ENCODE assay signal across 13 cellular contexts in genomic region chr17:39750131-39751015, GRCh38. TPM values are rescaled to one million over a fixed set of nuclear protein-coding genes. Genes with fewer than 3 reads are reported as not detected.
DNase-seq lines count a peak whose midpoint lies in the region; ATAC-seq and TF ChIP-seq lines count a peak whose summit lies in the region.
"Had no signal": no experiment of that assay in that cellular context is flagged by ENCODE, and none has a peak within 500 bp of the region (broad histone marks: within the 10 kb centered on the region; RNA-seq: fewer than 3 reads in every experiment).

No MANE protein-coding gene starts in this region.

- whole genome bisulfite sequencing in prostate gland: 59% methylated on average over 9 of the region's 9 CpGs

- no peaks in the 10 kb centered on the region for H3K27me3 Mint-ChIP-seq in activated CD4-positive, alpha-beta memory T cell treated with anti-CD3 and anti-CD28 coated beads for 36 hours
- H3K27me3 Mint-ChIP-seq: CD4-positive, alpha-beta memory T cell; naive thymus-derived CD8-positive, alpha-beta T cell had no signal

- peak; percentile 67 for DNase-seq in DMS 273 (lab: John Stamatoyannopoulos, UW; ENCODE audit: unreplicated experiment)
- no peak for DNase-seq in epithelial cell of prostate (ENCODE audit: low read depth, low spot score)
- peak; percentile 38 for DNase-seq in prostate gland (ENCODE audit: low spot score)
- DNase-seq in activated CD4-positive, alpha-beta memory T cell treated with anti-CD3 and anti-CD28 coated beads for 36 hours: no peak
- DNase-seq: activated T-cell treated with anti-CD3 and anti-CD28 coated beads, Interleukin-2, amount 50 U/mL, for 1 hour; CD4-positive, alpha-beta memory T cell; naive thymus-derived CD8-positive, alpha-beta T cell; NCI-H2107 had no signal

- no peaks in the 10 kb centered on the region for H3K9me3 Mint-ChIP-seq in activated CD4-positive, alpha-beta memory T cell treated with anti-CD3 and anti-CD28 coated beads for 36 hours
- H3K9me3 Mint-ChIP-seq: naive thymus-derived CD8-positive, alpha-beta T cell had no signal

- peaks cover 35% of the 10 kb centered on the region for H3K4me1 ChIP-seq in HUES6 (ENCODE audit: control insufficient read depth, insufficient read depth, low read length)
- H3K4me1 ChIP-seq in prostate gland (replicated peaks): no peaks in the 10 kb centered on the region

- intact Hi-C loops in prostate gland (cut with DNase I): no loop called here
- intact Hi-C loops in activated CD4-positive, alpha-beta memory T cell treated with anti-CD3 and anti-CD28 coated beads for 36 hours (cut with micrococcal nuclease): loop anchor here (5.0 kb wide), 2 partner anchors 63 to 113 kb away; partner anchors contain the start of genes PGAP3 and STARD3

- H3K9ac ChIP-seq in HUES6 (ENCODE audit: low read length): no peak overlapping the region

- CTCF ChIA-PET in activated CD4-positive, alpha-beta memory T cell treated with anti-CD3 and anti-CD28 coated beads for 36 hours (lab: Charles Lee): no interaction called here

- H3K27me3 ChIP-seq in HUES6 (ENCODE audit: control insufficient read depth, insufficient read depth, low read length): no peaks in the 10 kb centered on the region
- H3K27me3 ChIP-seq in prostate gland (replicated peaks; ENCODE audit: insufficient read depth): no peaks in the 10 kb centered on the region

- POLR2A ChIA-PET in activated CD4-positive, alpha-beta memory T cell treated with anti-CD3 and anti-CD28 coated beads for 36 hours (lab: Charles Lee): no interaction called here

- H3K9me3 ChIP-seq in HUES6 (ENCODE audit: control insufficient read depth, insufficient read depth, low read depth, low read length) (no peaks in the 10 kb centered on the region), prostate gland (no peaks in the 10 kb centered on the region)

- 0 out of 2 replicates have a peak overlapping the region, but pooled peaks have one; percentile 30 for H3K27ac ChIP-seq in HUES6 (ENCODE audit: low read depth, low read length)
- H3K27ac ChIP-seq in epithelial cell of prostate: peak overlapping the region; percentile 13
- no peak overlapping the region for H3K27ac ChIP-seq in prostate gland
- H3K27ac ChIP-seq: dorsolateral prefrontal cortex, VCaP had no signal

- H3K4me3 ChIP-seq in HUES6 (ENCODE audit: low read depth, low read length) (no peak overlapping the region), prostate gland (no peak overlapping the region)
- H3K4me3 ChIP-seq: dorsolateral prefrontal cortex had no signal

- no peak overlapping the region for H3K4me3 Mint-ChIP-seq in activated CD4-positive, alpha-beta memory T cell treated with anti-CD3 and anti-CD28 coated beads for 36 hours
- H3K4me3 Mint-ChIP-seq: CD4-positive, alpha-beta memory T cell; naive thymus-derived CD8-positive, alpha-beta T cell had no signal

- peaks cover 25% of the 10 kb centered on the region for H3K36me3 ChIP-seq in HUES6 (ENCODE audit: control insufficient read depth, insufficient read depth, low read length)
- H3K36me3 ChIP-seq in prostate gland: no peaks in the 10 kb centered on the region

- H3K4me1 Mint-ChIP-seq in activated CD4-positive, alpha-beta memory T cell treated with anti-CD3 and anti-CD28 coated beads for 36 hours (ENCODE audit: low read depth): peaks cover 27% of the 10 kb centered on the region

- no peak overlapping the region for H3K27ac Mint-ChIP-seq in activated CD4-positive, alpha-beta memory T cell treated with anti-CD3 and anti-CD28 coated beads for 36 hours

- TF ChIP-seq POLR2A in prostate gland (IDR thresholded peaks at IDR 0.05): no peak

- TF ChIP-seq CTCF in prostate gland (IDR thresholded peaks at IDR 0.05): no peak

- ATAC-seq in HG02852 (IDR thresholded peaks at IDR 0.05; ENCODE audit: unreplicated experiment) (no peak), GM21423 (IDR thresholded peaks at IDR 0.05; ENCODE audit: unreplicated experiment) (no peak)
- ATAC-seq: naive thymus-derived CD8-positive, alpha-beta T cell had no signal

- no peaks in the 10 kb centered on the region for H3K36me3 Mint-ChIP-seq in activated CD4-positive, alpha-beta memory T cell treated with anti-CD3 and anti-CD28 coated beads for 36 hours
- H3K36me3 Mint-ChIP-seq: CD4-positive, alpha-beta memory T cell; naive thymus-derived CD8-positive, alpha-beta T cell had no signal

RNA-seq across cellular contexts. Expression of gene GRB7, which starts 12.6 kb away (rescaled TPM):
- 10 to 100 TPM; 25.7 to 32.6 TPM for total RNA-seq in prostate gland
- 1 to 10 TPM in 1 of 2 experiments, under 1 TPM in 1; 0.34 to 1.2 TPM for total RNA-seq in activated CD4-positive, alpha-beta memory T cell treated with anti-CD3 and anti-CD28 coated beads for 36 hours
- total RNA-seq: CD4-positive, alpha-beta memory T cell; naive thymus-derived CD8-positive, alpha-beta T cell had no signal

RNA-seq across cellular contexts. Expression of gene MIEN1, which starts 20.0 kb away (rescaled TPM):
- 100 to 1,000 TPM in 1 of 2 donors, 10 to 100 TPM in 1; 46.5 to 119 TPM for total RNA-seq in prostate gland
- 10 to 100 TPM; 41.0 to 43.8 TPM for total RNA-seq in activated CD4-positive, alpha-beta memory T cell treated with anti-CD3 and anti-CD28 coated beads for 36 hours

RNA-seq across cellular contexts. Expression of gene ERBB2, which starts 50.5 kb away (rescaled TPM):
- total RNA-seq in prostate gland: 100 to 1,000 TPM; 112 to 172 TPM
- total RNA-seq in activated CD4-positive, alpha-beta memory T cell treated with anti-CD3 and anti-CD28 coated beads for 36 hours: 1 to 10 TPM; 5.9 to 6.3 TPM

Comparison
In these comparisons a context has a peak if more than half of its experiments do, and no peak if none do; other contexts are left out.
1. DNase-seq: peak in DMS 273 (single experiment) and prostate gland (single experiment); none in epithelial cell of prostate (single experiment) and activated CD4-positive, alpha-beta memory T cell treated with anti-CD3 and anti-CD28 coated beads for 36 hours (single experiment).
2. H3K27ac ChIP-seq: peak in HUES6 (single experiment) and epithelial cell of prostate (single experiment); none in prostate gland (0 of 2).
3. RNA of gene GRB7, which starts 12.6 kb away (total RNA-seq): 25.7 to 32.6 TPM in prostate gland; 0.34 to 1.2 TPM in activated CD4-positive, alpha-beta memory T cell treated with anti-CD3 and anti-CD28 coated beads for 36 hours; every median in the first group is over 10 times any median in the second.
4. RNA of gene ERBB2, which starts 50.5 kb away (total RNA-seq): 112 to 172 TPM in prostate gland; 5.9 to 6.3 TPM in activated CD4-positive, alpha-beta memory T cell treated with anti-CD3 and anti-CD28 coated beads for 36 hours; every median in the first group is over 10 times any median in the second.